22 cellular contexts compared by ENCODE assay signal in the genomic region with DNA sequence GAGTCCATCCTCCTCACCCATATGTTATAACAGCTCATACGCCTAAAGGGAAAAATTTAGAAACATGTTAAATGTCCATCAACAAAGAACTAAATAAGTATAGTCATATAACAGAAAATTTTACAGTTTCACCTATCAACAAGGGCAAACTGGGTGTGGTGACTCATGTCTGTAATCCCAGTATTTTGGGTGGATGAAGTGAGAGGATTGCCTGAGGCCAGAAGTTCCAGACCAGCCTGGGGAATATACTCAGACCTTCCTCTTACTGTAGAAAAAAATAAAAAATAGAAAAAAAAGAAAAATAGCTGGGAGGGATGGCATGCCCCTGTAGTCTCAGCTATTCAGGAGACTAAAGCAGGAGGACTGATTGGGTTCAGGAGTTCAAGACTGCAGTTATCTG. TPM values are rescaled to one million over a fixed set of nuclear protein-coding genes. Genes with fewer than 3 reads are reported as not detected.
DNase-seq lines count a peak whose midpoint lies in the region; ATAC-seq, FAIRE-seq and TF ChIP-seq lines count a peak whose summit lies in the region.
"Had no signal": no experiment of that assay in that cellular context is flagged by ENCODE, and none has a peak within 500 bp of the region (broad histone marks: within the 10 kb centered on the region; RNA-seq: fewer than 3 reads in every experiment).

No MANE protein-coding gene starts in this region.

- H4K91ac ChIP-seq in trophoblast cell (ENCODE audit: low read depth, low read length) = no peak overlapping the region

- no peaks in the 10 kb centered on the region for H3K9me3 ChIP-seq in trophoblast cell (ENCODE audit: insufficient read depth, low read depth, low read length)
- H3K9me3 ChIP-seq: Caco-2 had no signal

- no peak overlapping the region for H2BK12ac ChIP-seq in trophoblast cell (ENCODE audit: low read length)

- H3K18ac ChIP-seq in trophoblast cell (ENCODE audit: low read length) = no peak overlapping the region

- ATAC-seq in HG03457 (IDR thresholded peaks at IDR 0.05; ENCODE audit: unreplicated experiment) (no peak), HG03045 (IDR thresholded peaks at IDR 0.05; ENCODE audit: unreplicated experiment) (no peak)

- H2AK5ac ChIP-seq in trophoblast cell (ENCODE audit: low read length) = no peak overlapping the region

- no peaks in the 10 kb centered on the region for H3K79me1 ChIP-seq in trophoblast cell (ENCODE audit: low read length)

- H3K4me3 ChIP-seq in bronchial epithelial cell (ENCODE audit: low read depth, low read length) (no peak overlapping the region), trophoblast cell (ENCODE audit: low read depth, low read length) (no peak overlapping the region)

- H3K27me3 ChIP-seq in bronchial epithelial cell (ENCODE audit: control insufficient read depth, insufficient read depth, low read length) (no peaks in the 10 kb centered on the region), trophoblast cell (ENCODE audit: insufficient read depth, low read length) (no peaks in the 10 kb centered on the region)

- no peak overlapping the region for H3K9ac ChIP-seq in trophoblast cell (ENCODE audit: low read length)

- H2BK5ac ChIP-seq in trophoblast cell (ENCODE audit: low read depth, low read length, poor library complexity) = no peak overlapping the region

- H3K4ac ChIP-seq in trophoblast cell (ENCODE audit: low read depth, low read length) = no peak overlapping the region

- no peak overlapping the region for H3K14ac ChIP-seq in trophoblast cell (ENCODE audit: low read length)

- no peak for TF ChIP-seq CTCF in bronchial epithelial cell (IDR thresholded peaks at IDR 0.05; ENCODE audit: insufficient read depth, low read length, severe bottlenecking)

- H3K23ac ChIP-seq in trophoblast cell (ENCODE audit: low read length) = no peak overlapping the region

- no CpG with 5 or more reads among the region's 1 CpG for WGBS in trophoblast cell (ENCODE audit: extremely low coverage, insufficient coverage, insufficient read length)

- H3K4me2 ChIP-seq in trophoblast cell (ENCODE audit: low read length) = no peak overlapping the region

- no peak overlapping the region for H4K8ac ChIP-seq in trophoblast cell (ENCODE audit: low read depth, low read length)

- no peak for FAIRE-seq in bronchial epithelial cell (lab: Jason Lieb, UNC)
- FAIRE-seq: GM18507 had no signal

- H2AFZ ChIP-seq in trophoblast cell (ENCODE audit: insufficient read depth, low read length, poor library complexity) = no peak overlapping the region

- H3K79me2 ChIP-seq in trophoblast cell (ENCODE audit: control insufficient read depth, insufficient read depth, low read length, poor library complexity) = no peaks in the 10 kb centered on the region

- DNase-seq in ELR (ENCODE audit: low read depth) = peak; percentile 56
- DNase-seq in NCI-H226 = peak; percentile 49
- DNase-seq in bronchial epithelial cell (ENCODE audit: low read depth) = peak; percentile 18
- peak; percentile 93 to 97 for DNase-seq in trophoblast cell
- DNase-seq in COR-L47 (lab: John Stamatoyannopoulos, UW) = no peak
- DNase-seq: C1 segment of cervical spinal cord; Caco-2; CD4-positive, alpha-beta memory T cell; H7; NCI-H1105 treated with DMSO at 0.1 percent for 48 hours; NCI-H146; NCI-H1930; NCI-H2107; NCI-H446 treated with DMSO at 0.1 percent for 48 hours; NCI-H526; SHP77 had no signal

- no peaks in the 10 kb centered on the region for H3K4me1 ChIP-seq in trophoblast cell (ENCODE audit: control insufficient read depth in 1 of 2, insufficient read depth in 2 of 2, low read length in 2 of 2)
- H3K4me1 ChIP-seq: Caco-2 had no signal

- no peaks in the 10 kb centered on the region for H3K36me3 ChIP-seq in bronchial epithelial cell (ENCODE audit: control insufficient read depth, insufficient read depth, low read length)
- H3K36me3 ChIP-seq in trophoblast cell (ENCODE audit: control insufficient read depth in 1 of 2, insufficient read depth in 2 of 2, low read length in 2 of 2) = no peaks in the 10 kb centered on the region

- no peak overlapping the region for H4K12ac ChIP-seq in trophoblast cell (ENCODE audit: low read depth, low read length)

- H2BK120ac ChIP-seq in trophoblast cell (ENCODE audit: insufficient read depth, low read length, poor library complexity) = no peak overlapping the region

- no peak overlapping the region for H3K27ac ChIP-seq in trophoblast cell (ENCODE audit: low read depth, low read length)
- H3K27ac ChIP-seq: RWPE1 had no signal

RNA-seq across cellular contexts. Expression of a gene that starts 48.3 kb away (rescaled TPM):
- 30.0 and 39.2 TPM in 2 replicates for total RNA-seq in bronchial epithelial cell
- polyA plus RNA-seq in trophoblast cell (2013) = 38.6 and 39.1 TPM in 2 replicates
- total RNA-seq: CD4-positive, alpha-beta memory T cell; T-helper 1 cell treated with Interleukin-12 subunit alpha and Interleukin-12 subunit beta and Interleukin-4 antibody, amounts not matched to agents 30 ng/mL and 1 ng/mL, for 36 hours had no signal
- polyA plus RNA-seq: CD4-positive, alpha-beta memory T cell; IgD-negative memory B cell had no signal
